Comparison of ENCODE assay signal across 23 cellular contexts in genomic region chr13:52882803-52883202, GRCh38.
"Had no signal": no experiment of that assay in that cellular context is flagged by ENCODE, and none has a peak within 500 bp of the region (broad histone marks: within the 10 kb centered on the region; RNA-seq: fewer than 3 reads in every experiment).

No MANE protein-coding gene starts in this region.

- H3K27ac Mint-ChIP-seq: activated CD8-positive, alpha-beta T cell treated with anti-CD3 and anti-CD28 coated beads, Interleukin-2, amount 10 ng/mL, durations not matched to agents 7 days and 5 days; activated naive CD8-positive, alpha-beta T cell treated with anti-CD3 and anti-CD28 coated beads, Interleukin-2, amount 10 ng/mL, durations not matched to agents 7 days and 5 days; T-helper 1 cell treated with Interleukin-12 subunit alpha and Interleukin-12 subunit beta and Interleukin-4 antibody, amounts not matched to agents 30 μg/mL and 1 μg/mL, for 36 hours; WTC11 had no signal

- H3K4me3 Mint-ChIP-seq: activated CD8-positive, alpha-beta T cell treated with anti-CD3 and anti-CD28 coated beads, Interleukin-2, amount 10 ng/mL, durations not matched to agents 7 days and 5 days; activated naive CD8-positive, alpha-beta T cell treated with anti-CD3 and anti-CD28 coated beads, Interleukin-2, amount 10 ng/mL, durations not matched to agents 7 days and 5 days; T-helper 1 cell treated with Interleukin-12 subunit alpha and Interleukin-12 subunit beta and Interleukin-4 antibody, amounts not matched to agents 30 μg/mL and 1 μg/mL, for 36 hours; WTC11 had no signal

- H3K4me1 Mint-ChIP-seq: activated naive CD8-positive, alpha-beta T cell treated with anti-CD3 and anti-CD28 coated beads, Interleukin-2, amount 10 ng/mL, durations not matched to agents 7 days and 5 days had no signal

- H3K36me3 Mint-ChIP-seq: activated naive CD8-positive, alpha-beta T cell treated with anti-CD3 and anti-CD28 coated beads, Interleukin-2, amount 10 ng/mL, durations not matched to agents 7 days and 5 days had no signal

- H3K4me1 ChIP-seq: adrenal gland, breast epithelium, SJSA1 had no signal

- H3K9me3 Mint-ChIP-seq: activated naive CD8-positive, alpha-beta T cell treated with anti-CD3 and anti-CD28 coated beads, Interleukin-2, amount 10 ng/mL, durations not matched to agents 7 days and 5 days; T-helper 1 cell treated with Interleukin-12 subunit alpha and Interleukin-12 subunit beta and Interleukin-4 antibody, amounts not matched to agents 30 μg/mL and 1 μg/mL, for 36 hours had no signal

- H3K9me3 ChIP-seq: adrenal gland, breast epithelium, SJSA1 had no signal

- DNase-seq: activated CD4-positive, alpha-beta T cell treated with anti-CD3 and anti-CD28 coated beads for 48 hours; activated CD4-positive, alpha-beta T cell treated with anti-CD3 and anti-CD28 coated beads, Interleukin-2, amount 50 U/mL, for 4 hours; activated CD4-positive, CD25-positive, alpha-beta regulatory T cell treated with anti-CD3 and anti-CD28 coated beads, Interleukin-2, amount 50 U/mL, for 72 hours; activated CD8-positive, alpha-beta memory T cell treated with anti-CD3 and anti-CD28 coated beads, Interleukin-2, amount 50 U/mL, for 48 hours; activated CD8-positive, alpha-beta T cell treated with anti-CD3 and anti-CD28 coated beads, Interleukin-2, amount 10 ng/mL, durations not matched to agents 7 days and 5 days; activated naive CD4-positive, alpha-beta T cell treated with anti-CD3 and anti-CD28 coated beads, Interleukin-2, amount 50 U/mL, for 16 hours; activated naive CD8-positive, alpha-beta T cell treated with anti-CD3 and anti-CD28 coated beads, Interleukin-2, amount 10 ng/mL, durations not matched to agents 7 days and 5 days; activated T-cell treated with anti-CD3 and anti-CD28 coated beads, Interleukin-2, amount 50 U/mL, for 1 hour; adrenal gland; aorta; caudate nucleus; KG1; NCI-H1048; NCI-H2029; NCI-H345; NCI-H510A; NCI-H526 treated with DMSO at 0.1 percent for 48 hours; PC-3; SHP77 had no signal

- H3K4me3 ChIP-seq: adrenal gland, breast epithelium, SJSA1 had no signal

- ATAC-seq: activated CD8-positive, alpha-beta T cell treated with anti-CD3 and anti-CD28 coated beads, Interleukin-2, amount 10 ng/mL, durations not matched to agents 7 days and 5 days; PC-3; WTC11 had no signal

- H3K36me3 ChIP-seq: adrenal gland, breast epithelium, SJSA1 had no signal

- H3K27me3 ChIP-seq: adrenal gland, breast epithelium, SJSA1 had no signal
